8 cellular contexts compared by ENCODE assay signal in genomic region chr5:81195334-81195929, GRCh38.
A peak's percentile ranks its signal among the peaks of the same experiment; 100 is the strongest.
DNase-seq lines count a peak whose midpoint lies in the region; ATAC-seq and TF ChIP-seq lines count a peak whose summit lies in the region.

No MANE protein-coding gene starts in this region.

- H3K27me3 ChIP-seq in endocrine pancreas (ENCODE audit: control insufficient read depth, insufficient read depth, low read length) (no peaks in the 10 kb centered on the region), parathyroid adenoma (ENCODE audit: control insufficient read depth, insufficient read depth, low read length) (no peaks in the 10 kb centered on the region)

- DNase-seq in EH (ENCODE audit: low read depth) (peak; percentile 20), RWPE1 (ENCODE audit: low spot score) (no peak), NCI-H1105 (lab: John Stamatoyannopoulos, UW) (no peak), NCI-H510A treated with DMSO at 0.1 percent for 48 hours (lab: John Stamatoyannopoulos, UW) (no peak)

- H3K36me3 ChIP-seq in endocrine pancreas (ENCODE audit: control insufficient read depth, insufficient read depth, low read length) (no peaks in the 10 kb centered on the region), parathyroid adenoma (ENCODE audit: control insufficient read depth, insufficient read depth, low read length) (no peaks in the 10 kb centered on the region)

- H3K4me3 ChIP-seq in endocrine pancreas (ENCODE audit: control insufficient read depth, insufficient read depth, low read length) (no peak overlapping the region), parathyroid adenoma (ENCODE audit: low read depth, low read length) (no peak overlapping the region)

- CTCF ChIA-PET in RWPE1 (lab: Yijun Ruan, JAX), result interaction anchor here (0.6 to 2.0 kb wide), 18 partner anchors 9 to 1079 kb away, joined by 3 to 9 read pairs (median 4); no protein-coding TSS in a partner anchor

- TF ChIP-seq POLR2A in GM18505 (IDR thresholded peaks at IDR 0.05; ENCODE audit: borderline replicate concordance, extremely low read depth, insufficient read depth, insufficient read length), result no peak

- no peaks in the 10 kb centered on the region for H3K4me1 ChIP-seq in endocrine pancreas (ENCODE audit: control insufficient read depth, insufficient read depth, low read length)
- peaks cover 8% of the 10 kb centered on the region for H3K4me1 ChIP-seq in parathyroid adenoma

- peak; percentile 57 for TF ChIP-seq CTCF in RWPE1 (conservative IDR thresholded peaks at IDR 0.05; ENCODE audit: low read depth)
- TF ChIP-seq CTCF in parathyroid adenoma (IDR thresholded peaks at IDR 0.05), result no peak

- H3K27ac ChIP-seq in RWPE1, result no peak overlapping the region
- H3K27ac ChIP-seq in parathyroid adenoma, result no peak overlapping the region

- H3K79me2 ChIP-seq in parathyroid adenoma, result no peaks in the 10 kb centered on the region

- H3K9ac ChIP-seq in endocrine pancreas (ENCODE audit: control insufficient read depth, insufficient read depth, low read length) (peak overlapping the region; percentile 39), parathyroid adenoma (no peak overlapping the region)

- peak overlapping the region; percentile 50 for H3K4me2 ChIP-seq in parathyroid adenoma (ENCODE audit: low read length)

- no peaks in the 10 kb centered on the region for H3K9me3 ChIP-seq in endocrine pancreas (ENCODE audit: control insufficient read depth, low read length)
- H3K9me3 ChIP-seq in parathyroid adenoma (ENCODE audit: control insufficient read depth, low read length), result no peaks in the 10 kb centered on the region

- POLR2A ChIA-PET in RWPE1 (lab: Yijun Ruan, JAX; ENCODE audit: low non-redundant PET), result no interaction called here

- H2AFZ ChIP-seq in parathyroid adenoma, result peak overlapping the region; percentile 40

- ATAC-seq in GM18520 (IDR thresholded peaks at IDR 0.05; ENCODE audit: unreplicated experiment), result no peak
- no peak for ATAC-seq in GM18505 (IDR thresholded peaks at IDR 0.05; ENCODE audit: unreplicated experiment)
